Comparison of ENCODE assay signal across 19 cellular contexts in genomic region chr15:49827311-49827710, GRCh38.
DNase-seq lines count a peak whose midpoint lies in the region; ATAC-seq and TF ChIP-seq lines count a peak whose summit lies in the region.
"Had no signal": no experiment of that assay in that cellular context is flagged by ENCODE, and none has a peak within 500 bp of the region (broad histone marks: within the 10 kb centered on the region; RNA-seq: fewer than 3 reads in every experiment).

No MANE protein-coding gene starts in this region.

- no peaks in the 10 kb centered on the region for H3K36me3 Mint-ChIP-seq in mesothelial cell of epicardium
- H3K36me3 Mint-ChIP-seq: CD4-positive, alpha-beta memory T cell had no signal

- peaks cover 49% of the 10 kb centered on the region for H3K4me1 Mint-ChIP-seq in mesothelial cell of epicardium
- H3K4me1 Mint-ChIP-seq: CD4-positive, alpha-beta memory T cell had no signal

- H3K27ac Mint-ChIP-seq in mesothelial cell of epicardium, result peak overlapping the region; percentile 68
- H3K27ac Mint-ChIP-seq: CD4-positive, alpha-beta memory T cell; HFFc6 had no signal

- TF ChIP-seq POLR2A in uterus (IDR thresholded peaks at IDR 0.05), result no peak

- H3K4me3 ChIP-seq in fibroblast of villous mesenchyme (ENCODE audit: low read depth, low read length) (no peak overlapping the region), uterus (no peak overlapping the region), BE2C (ENCODE audit: low read depth, low read length) (no peak overlapping the region)
- H3K4me3 ChIP-seq: A549, HAP-1 had no signal

- H3K36me3 ChIP-seq in uterus (no peaks in the 10 kb centered on the region), BE2C (no peaks in the 10 kb centered on the region)
- H3K36me3 ChIP-seq: HAP-1 had no signal

- intact Hi-C loops in uterus (cut with DNase I; ENCODE audit: low total_unique reads), result no loop called here

- H3K4me3 Mint-ChIP-seq in mesothelial cell of epicardium, result no peak overlapping the region
- H3K4me3 Mint-ChIP-seq: CD4-positive, alpha-beta memory T cell; HFFc6 had no signal

- ATAC-seq in HG03457 (IDR thresholded peaks at IDR 0.05; ENCODE audit: unreplicated experiment), result no peak
- ATAC-seq: A549 had no signal

- TF ChIP-seq CTCF in fibroblast of villous mesenchyme (IDR thresholded peaks at IDR 0.05; ENCODE audit: insufficient read depth, low read depth, low read length) (no peak), mesothelial cell of epicardium (IDR thresholded peaks at IDR 0.05; ENCODE audit: unreplicated experiment) (no peak), uterus (IDR thresholded peaks at IDR 0.05) (no peak), BE2C (IDR thresholded peaks at IDR 0.05; ENCODE audit: low read depth, low read length) (no peak)

- H3K27me3 ChIP-seq in uterus (no peaks in the 10 kb centered on the region), BE2C (no peaks in the 10 kb centered on the region)

- H3K27me3 Mint-ChIP-seq in mesothelial cell of epicardium (ENCODE audit: low read depth), result no peaks in the 10 kb centered on the region

- peak overlapping the region; percentile 56 to 66 for H3K27ac ChIP-seq in uterus

- no peaks in the 10 kb centered on the region for H3K4me1 ChIP-seq in uterus
- no peaks in the 10 kb centered on the region for H3K4me1 ChIP-seq in BE2C
- H3K4me1 ChIP-seq: HAP-1 had no signal

- peaks cover 11% of the 10 kb centered on the region for H3K9me3 Mint-ChIP-seq in mesothelial cell of epicardium
- H3K9me3 Mint-ChIP-seq: HFFc6 had no signal

- no peaks in the 10 kb centered on the region for H3K9me3 ChIP-seq in uterus
- no peaks in the 10 kb centered on the region for H3K9me3 ChIP-seq in BE2C
- H3K9me3 ChIP-seq: HAP-1 had no signal

- DNase-seq in fibroblast of villous mesenchyme (ENCODE audit: low read depth) (peak; percentile 42), mesothelial cell of epicardium (ENCODE audit: low spot score in 2 of 2, unreplicated experiment in 2 of 2) (no peak), putamen (ENCODE audit: low spot score) (peak; percentile 53), uterus (peak; percentile 56 to 59), BE2C (no peak), NCI-H345 treated with DMSO at 0.1 percent for 48 hours (lab: John Stamatoyannopoulos, UW; ENCODE audit: unreplicated experiment) (no peak)
- DNase-seq: 8988T; ACHN; AML-193; C1 segment of cervical spinal cord; Caco-2; CD4-positive, alpha-beta memory T cell; DMS153; DND-41; GOT3; HFFc6 had no signal

Comparison
In these comparisons a context has a peak if more than half of its experiments do, and no peak if none do; other contexts are left out.
1. DNase-seq: peak in fibroblast of villous mesenchyme (single experiment), putamen (single experiment) and uterus (2 of 2); none in mesothelial cell of epicardium (0 of 2), BE2C (single experiment) and NCI-H345 treated with DMSO at 0.1 percent for 48 hours (single experiment).